ENCODE assay signal across 14 cellular contexts in genomic region chr5:142939884-142940283, GRCh38.
"Had no signal": no experiment of that assay in that cellular context is flagged by ENCODE, and none has a peak within 500 bp of the region (broad histone marks: within the 10 kb centered on the region; RNA-seq: fewer than 3 reads in every experiment).

No MANE protein-coding gene starts in this region.

- H3K9me3 ChIP-seq: esophagus squamous epithelium, pancreas, suprapubic skin had no signal

- ATAC-seq: pancreas had no signal

- H3K27ac Mint-ChIP-seq: activated CD4-positive, alpha-beta T cell treated with anti-CD3 and anti-CD28 coated beads, Interleukin-2, amount 10 ng/mL, durations not matched to agents 7 days and 5 days; activated T-helper 1 cell treated with anti-CD3 and anti-CD28 coated beads, Interleukin-12 subunit alpha, Interleukin-12 subunit beta, Interleukin-2, Interleukin-4 antibody, amounts not matched to agents 30 ng/mL and 10 ng/mL and 1 ng/mL, durations not matched to agents 14 hours and 24 hours and 36 hours; T-helper 2 cell treated with Interferon-gamma antibody and Interleukin-4, amounts not matched to agents 5 μg/mL and 100 μg/mL, for 36 hours had no signal

- H3K9me3 Mint-ChIP-seq: activated CD4-positive, alpha-beta T cell treated with anti-CD3 and anti-CD28 coated beads, Interleukin-2, amount 10 ng/mL, durations not matched to agents 7 days and 5 days; activated T-helper 1 cell treated with anti-CD3 and anti-CD28 coated beads, Interleukin-12 subunit alpha, Interleukin-12 subunit beta, Interleukin-2, Interleukin-4 antibody, amounts not matched to agents 30 ng/mL and 10 ng/mL and 1 ng/mL, durations not matched to agents 14 hours and 24 hours and 36 hours; T-helper 2 cell treated with Interferon-gamma antibody and Interleukin-4, amounts not matched to agents 5 μg/mL and 100 μg/mL, for 36 hours had no signal

- H3K36me3 ChIP-seq: esophagus squamous epithelium, pancreas, suprapubic skin had no signal

- H3K4me1 ChIP-seq: esophagus squamous epithelium had no signal

- H3K27me3 ChIP-seq: esophagus squamous epithelium, pancreas, suprapubic skin had no signal

- DNase-seq: activated CD4-positive, alpha-beta T cell treated with anti-CD3 and anti-CD28 coated beads, Interleukin-2, amount 10 ng/mL, durations not matched to agents 7 days and 5 days; activated CD4-positive, CD25-positive, alpha-beta regulatory T cell; activated CD8-positive, alpha-beta memory T cell treated with anti-CD3 and anti-CD28 coated beads for 24 hours; activated naive CD4-positive, alpha-beta T cell; esophagus squamous epithelium; kidney glomerular epithelial cell; mammary epithelial cell; pancreas; stimulated activated CD4-positive, alpha-beta T cell treated with anti-CD3 and anti-CD28 coated beads, Interleukin-2, amount 100 ng/mL, for 48 hours; stimulated activated naive CD4-positive, alpha-beta T cell; trophoblast cell had no signal

- H3K4me3 ChIP-seq: esophagus squamous epithelium, pancreas, suprapubic skin had no signal

- H3K27ac ChIP-seq: pancreas, suprapubic skin had no signal

- H3K4me3 Mint-ChIP-seq: activated CD4-positive, alpha-beta T cell treated with anti-CD3 and anti-CD28 coated beads, Interleukin-2, amount 10 ng/mL, durations not matched to agents 7 days and 5 days; activated T-helper 1 cell treated with anti-CD3 and anti-CD28 coated beads, Interleukin-12 subunit alpha, Interleukin-12 subunit beta, Interleukin-2, Interleukin-4 antibody, amounts not matched to agents 30 ng/mL and 10 ng/mL and 1 ng/mL, durations not matched to agents 14 hours and 24 hours and 36 hours; T-helper 2 cell treated with Interferon-gamma antibody and Interleukin-4, amounts not matched to agents 5 μg/mL and 100 μg/mL, for 36 hours had no signal

- H3K27me3 Mint-ChIP-seq: activated CD4-positive, alpha-beta T cell treated with anti-CD3 and anti-CD28 coated beads, Interleukin-2, amount 10 ng/mL, durations not matched to agents 7 days and 5 days had no signal
